ENCODE assay signal across 1 cellular context in genomic region chr7:100122067-100122466, GRCh38.
A peak's percentile ranks its signal among the peaks of the same experiment; 100 is the strongest.
TF ChIP-seq lines count a peak whose summit lies in the region.

No MANE protein-coding gene starts in this region.

TF ChIP-seq in HepG2, 621 proteins besides CTCF, POLR2A, EP300 and RAD21 (continued from another document and continues in another):
- TF ChIP-seq ZNF280B (CRISPR knock-in tag; IDR thresholded peaks at IDR 0.05; ENCODE audit: borderline replicate concordance) (peak; percentile 30; the same call in 1 of the 2 replicates), ZBTB2 (CRISPR knock-in tag; IDR thresholded peaks at IDR 0.05; ENCODE audit: low read depth) (0 out of 2 replicates have a peak, but pooled peaks have one; percentile 35), HMG20A (CRISPR knock-in tag; IDR thresholded peaks at IDR 0.05; ENCODE audit: borderline replicate concordance) (no peak; the same call in 1 of the 2 replicates), TBL1XR1 (IDR thresholded peaks at IDR 0.05; ENCODE audit: borderline replicate concordance, low read length, partially characterized antibody) (no peak), NFIC (IDR thresholded peaks at IDR 0.05; ENCODE audit: low read length) (0 out of 2 replicates have a peak, but pooled peaks have one; percentile 24), ZNF547 (CRISPR knock-in tag; IDR thresholded peaks at IDR 0.05) (no peak), ZNF337 (CRISPR knock-in tag; IDR thresholded peaks at IDR 0.05; ENCODE audit: borderline replicate concordance, low read depth) (no peak), HOMEZ (CRISPR knock-in tag; IDR thresholded peaks at IDR 0.05; ENCODE audit: low read depth) (no peak), ZNF276 (CRISPR knock-in tag; IDR thresholded peaks at IDR 0.05; ENCODE audit: low read depth) (no peak), MBD4 (IDR thresholded peaks at IDR 0.05; ENCODE audit: borderline replicate concordance, low read length) (no peak), KAT8 (CRISPR knock-in tag; IDR thresholded peaks at IDR 0.05) (no peak), PLRG1 (conservative IDR thresholded peaks at IDR 0.05) (no peak), ZNF878 (CRISPR knock-in tag; IDR thresholded peaks at IDR 0.05) (no peak), MEIS1 (CRISPR knock-in tag; IDR thresholded peaks at IDR 0.05; ENCODE audit: borderline replicate concordance) (no peak), ZNF317 (CRISPR knock-in tag; IDR thresholded peaks at IDR 0.05) (peak; percentile 97), ZNF556 (CRISPR knock-in tag; IDR thresholded peaks at IDR 0.05; ENCODE audit: borderline replicate concordance) (peak; percentile 72; the same call in 1 of the 2 replicates), ZNF790 (CRISPR knock-in tag; IDR thresholded peaks at IDR 0.05; ENCODE audit: borderline replicate concordance) (no peak), HCFC1 (IDR thresholded peaks at IDR 0.05; ENCODE audit: low read depth, low read length) (no peak), ARID2 (CRISPR knock-in tag; IDR thresholded peaks at IDR 0.05; ENCODE audit: borderline replicate concordance) (no peak), AKAP8 (CRISPR knock-in tag; IDR thresholded peaks at IDR 0.05) (peak; percentile 61; the same call in 1 of the 2 replicates), SRSF4 (IDR thresholded peaks at IDR 0.05; ENCODE audit: low read depth, low read length, poor library complexity, severe bottlenecking) (no peak), MXD4 (CRISPR knock-in tag; IDR thresholded peaks at IDR 0.05) (peak; percentile 67; the same call in 1 of the 2 replicates), TBX2 (CRISPR knock-in tag; IDR thresholded peaks at IDR 0.05; ENCODE audit: borderline replicate concordance) (peak; percentile 60), CHCHD3 (CRISPR knock-in tag; IDR thresholded peaks at IDR 0.05) (no peak), TMF1 (CRISPR knock-in tag; IDR thresholded peaks at IDR 0.05; ENCODE audit: low read depth) (no peak), PRPF4 (IDR thresholded peaks at IDR 0.05; ENCODE audit: low read depth, low read length, poor library complexity, severe bottlenecking) (no peak), ZNF468 (CRISPR knock-in tag; IDR thresholded peaks at IDR 0.05) (no peak), CENPX (CRISPR knock-in tag; IDR thresholded peaks at IDR 0.05) (no peak), ZC3H4 (CRISPR knock-in tag; IDR thresholded peaks at IDR 0.05; ENCODE audit: borderline replicate concordance) (no peak), ZNF530 (CRISPR knock-in tag; IDR thresholded peaks at IDR 0.05; ENCODE audit: low read depth) (no peak), ZNF543 (CRISPR knock-in tag; IDR thresholded peaks at IDR 0.05) (0 out of 2 replicates have a peak, but pooled peaks have one; percentile 18), MEF2D (CRISPR knock-in tag; IDR thresholded peaks at IDR 0.05) (no peak), ZSCAN12 (CRISPR knock-in tag; IDR thresholded peaks at IDR 0.05) (no peak), NFKB2 (CRISPR knock-in tag; IDR thresholded peaks at IDR 0.05; ENCODE audit: borderline replicate concordance) (0 out of 2 replicates have a peak, but pooled peaks have one; percentile 11), ZBED4 (CRISPR knock-in tag; IDR thresholded peaks at IDR 0.05; ENCODE audit: borderline replicate concordance) (no peak), RELA (CRISPR knock-in tag; IDR thresholded peaks at IDR 0.05) (no peak), SMARCC2 (IDR thresholded peaks at IDR 0.05) (no peak), ZNF235 (CRISPR knock-in tag; IDR thresholded peaks at IDR 0.05; ENCODE audit: borderline replicate concordance) (no peak), ZNF44 (CRISPR knock-in tag; IDR thresholded peaks at IDR 0.05) (no peak), IRF2 (CRISPR knock-in tag; IDR thresholded peaks at IDR 0.05) (peak; percentile 55; the same call in 1 of the 2 replicates), ZNF772 (CRISPR knock-in tag; IDR thresholded peaks at IDR 0.05) (peak; percentile 87), ELF3 (CRISPR knock-in tag; IDR thresholded peaks at IDR 0.05) (peak; percentile 84), ZKSCAN5 (CRISPR knock-in tag; IDR thresholded peaks at IDR 0.05) (no peak), ZBTB46 (CRISPR knock-in tag; IDR thresholded peaks at IDR 0.05; ENCODE audit: borderline replicate concordance) (no peak), JUN (CRISPR knock-in tag; IDR thresholded peaks at IDR 0.05) (0 out of 2 replicates have a peak, but pooled peaks have one; percentile 63), NCOA2 (CRISPR knock-in tag; IDR thresholded peaks at IDR 0.05) (peak; percentile 33; the same call in 1 of the 2 replicates), DMAP1 (CRISPR knock-in tag; IDR thresholded peaks at IDR 0.05) (peak; percentile 74), ZNF343 (CRISPR knock-in tag; IDR thresholded peaks at IDR 0.05) (no peak)
- TF ChIP-seq, protein P1, sequence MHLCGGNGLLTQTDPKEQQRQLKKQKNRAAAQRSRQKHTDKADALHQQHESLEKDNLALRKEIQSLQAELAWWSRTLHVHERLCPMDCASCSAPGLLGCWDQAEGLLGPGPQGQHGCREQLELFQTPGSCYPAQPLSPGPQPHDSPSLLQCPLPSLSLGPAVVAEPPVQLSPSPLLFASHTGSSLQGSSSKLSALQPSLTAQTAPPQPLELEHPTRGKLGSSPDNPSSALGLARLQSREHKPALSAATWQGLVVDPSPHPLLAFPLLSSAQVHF (CRISPR knock-in tag; IDR thresholded peaks at IDR 0.05), result 0 out of 2 replicates have a peak, but pooled peaks have one; percentile 38
- TF ChIP-seq, protein P2, sequence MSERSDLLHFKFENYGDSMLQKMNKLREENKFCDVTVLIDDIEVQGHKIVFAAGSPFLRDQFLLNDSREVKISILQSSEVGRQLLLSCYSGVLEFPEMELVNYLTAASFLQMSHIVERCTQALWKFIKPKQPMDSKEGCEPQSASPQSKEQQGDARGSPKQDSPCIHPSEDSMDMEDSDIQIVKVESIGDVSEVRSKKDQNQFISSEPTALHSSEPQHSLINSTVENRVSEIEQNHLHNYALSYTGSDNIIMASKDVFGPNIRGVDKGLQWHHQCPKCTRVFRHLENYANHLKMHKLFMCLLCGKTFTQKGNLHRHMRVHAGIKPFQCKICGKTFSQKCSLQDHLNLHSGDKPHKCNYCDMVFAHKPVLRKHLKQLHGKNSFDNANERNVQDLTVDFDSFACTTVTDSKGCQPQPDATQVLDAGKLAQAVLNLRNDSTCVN (CRISPR knock-in tag; IDR thresholded peaks at IDR 0.05; ENCODE audit: borderline replicate concordance), result peak; percentile 49; the same call in 1 of the 2 replicates
- TF ChIP-seq, protein P3, sequence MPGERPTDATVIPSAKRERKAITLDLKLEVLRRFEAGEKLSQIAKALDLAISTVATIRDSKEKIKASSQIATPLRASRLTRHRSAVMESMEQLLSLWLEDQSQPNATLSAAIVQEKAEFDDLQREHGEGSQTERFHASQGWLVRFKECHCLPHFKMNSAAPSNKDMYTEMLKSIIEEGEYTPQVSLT (CRISPR knock-in tag; IDR thresholded peaks at IDR 0.05; ENCODE audit: borderline replicate concordance, low read depth), result no peak
- TF ChIP-seq, protein P4, sequence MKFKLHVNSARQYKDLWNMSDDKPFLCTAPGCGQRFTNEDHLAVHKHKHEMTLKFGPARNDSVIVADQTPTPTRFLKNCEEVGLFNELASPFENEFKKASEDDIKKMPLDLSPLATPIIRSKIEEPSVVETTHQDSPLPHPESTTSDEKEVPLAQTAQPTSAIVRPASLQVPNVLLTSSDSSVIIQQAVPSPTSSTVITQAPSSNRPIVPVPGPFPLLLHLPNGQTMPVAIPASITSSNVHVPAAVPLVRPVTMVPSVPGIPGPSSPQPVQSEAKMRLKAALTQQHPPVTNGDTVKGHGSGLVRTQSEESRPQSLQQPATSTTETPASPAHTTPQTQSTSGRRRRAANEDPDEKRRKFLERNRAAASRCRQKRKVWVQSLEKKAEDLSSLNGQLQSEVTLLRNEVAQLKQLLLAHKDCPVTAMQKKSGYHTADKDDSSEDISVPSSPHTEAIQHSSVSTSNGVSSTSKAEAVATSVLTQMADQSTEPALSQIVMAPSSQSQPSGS (CRISPR knock-in tag; IDR thresholded peaks at IDR 0.05), result peak; percentile 44; the same call in 1 of the 2 replicates
- TF ChIP-seq, protein P5, sequence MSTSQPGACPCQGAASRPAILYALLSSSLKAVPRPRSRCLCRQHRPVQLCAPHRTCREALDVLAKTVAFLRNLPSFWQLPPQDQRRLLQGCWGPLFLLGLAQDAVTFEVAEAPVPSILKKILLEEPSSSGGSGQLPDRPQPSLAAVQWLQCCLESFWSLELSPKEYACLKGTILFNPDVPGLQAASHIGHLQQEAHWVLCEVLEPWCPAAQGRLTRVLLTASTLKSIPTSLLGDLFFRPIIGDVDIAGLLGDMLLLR (CRISPR knock-in tag; IDR thresholded peaks at IDR 0.05), result 0 out of 2 replicates have a peak, but pooled peaks have one; percentile 41
